In the genomic region with DNA sequence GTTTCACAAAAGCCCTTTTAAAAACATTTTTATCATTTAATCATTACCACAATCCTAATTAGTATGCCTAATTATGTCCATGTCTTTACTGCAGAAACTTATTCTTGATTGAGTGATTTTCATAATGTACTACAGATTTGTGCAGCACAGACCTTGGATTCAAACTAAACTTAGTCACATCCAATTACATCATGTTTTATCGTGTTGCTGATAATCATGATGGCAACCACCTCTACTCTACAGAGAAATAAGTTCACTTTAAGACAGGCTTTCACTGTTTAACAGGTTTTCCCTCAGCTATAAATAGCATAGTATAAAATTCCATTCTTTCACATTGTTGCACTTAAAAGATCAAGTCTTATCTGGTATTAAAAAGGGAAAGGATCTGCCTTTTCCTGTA, we compare ENCODE assay signal across 30 cellular contexts.
DNase-seq lines count a peak whose midpoint lies in the region; ATAC-seq, FAIRE-seq and TF ChIP-seq lines count a peak whose summit lies in the region.
"Had no signal": no experiment of that assay in that cellular context is flagged by ENCODE, and none has a peak within 500 bp of the region (broad histone marks: within the 10 kb centered on the region; RNA-seq: fewer than 3 reads in every experiment).

No MANE protein-coding gene starts in this region.

- POLR2A ChIA-PET in MCF 10A (lab: Yijun Ruan, JAX): no interaction called here

- H2AFZ ChIP-seq in mammary epithelial cell (ENCODE audit: low read depth, low read length): no peak overlapping the region
- H2AFZ ChIP-seq: GM23338 had no signal

- H3K4me2 ChIP-seq in mammary epithelial cell (ENCODE audit: insufficient read depth, low read depth, low read length): no peak overlapping the region
- H3K4me2 ChIP-seq: GM23338 had no signal

- H3K27me3 Mint-ChIP-seq in MCF 10A (ENCODE audit: insufficient read depth, unreplicated experiment) (no peaks in the 10 kb centered on the region), chondrocyte (ENCODE audit: low read depth) (no peaks in the 10 kb centered on the region)
- H3K27me3 Mint-ChIP-seq: activated CD4-positive, alpha-beta T cell treated with anti-CD3 and anti-CD28 coated beads, Interleukin-2, amount 10 ng/mL, durations not matched to agents 24 days and 14 days had no signal

- H3K79me2 ChIP-seq in mammary epithelial cell (ENCODE audit: insufficient read depth, low read length): no peaks in the 10 kb centered on the region

- no peak overlapping the region for H3K9ac ChIP-seq in mammary epithelial cell (ENCODE audit: insufficient read depth, low read length)

- H3K4me1 Mint-ChIP-seq in MCF 10A (ENCODE audit: insufficient read depth, unreplicated experiment) (no peaks in the 10 kb centered on the region), chondrocyte (ENCODE audit: low read depth) (peaks cover 8% of the 10 kb centered on the region)
- H3K4me1 Mint-ChIP-seq: naive thymus-derived CD8-positive, alpha-beta T cell had no signal

- H3K27me3 ChIP-seq in mammary epithelial cell (ENCODE audit: insufficient read depth, low read length) (no peaks in the 10 kb centered on the region), right lobe of liver (no peaks in the 10 kb centered on the region)
- H3K27me3 ChIP-seq: esophagus squamous epithelium, upper lobe of left lung had no signal

- no TSS peak for BruUV-seq in mammary epithelial cell (replicated peaks; lab: Mats Ljungman, UMichigan)
- BruUV-seq in MCF 10A (replicated peaks; lab: Mats Ljungman, UMichigan): no TSS peak

- TF ChIP-seq POLR2A in right lobe of liver (IDR thresholded peaks at IDR 0.05): no peak

- H3K4me1 ChIP-seq in mammary epithelial cell (ENCODE audit: insufficient read depth, low read length) (no peaks in the 10 kb centered on the region), right lobe of liver (no peaks in the 10 kb centered on the region)
- H3K4me1 ChIP-seq: esophagus squamous epithelium, prostate gland, upper lobe of left lung had no signal

- H3K27ac Mint-ChIP-seq in MCF 10A (ENCODE audit: low read depth, unreplicated experiment) (no peak overlapping the region), chondrocyte (ENCODE audit: unreplicated experiment) (no peak overlapping the region)
- H3K27ac Mint-ChIP-seq: activated CD4-positive, alpha-beta T cell treated with anti-CD3 and anti-CD28 coated beads, Interleukin-2, amount 10 ng/mL, durations not matched to agents 24 days and 14 days; activated naive CD4-positive, alpha-beta T cell treated with anti-CD3 and anti-CD28 coated beads, Interleukin-2, amount 50 U/mL, for 72 hours; GM23338; naive thymus-derived CD8-positive, alpha-beta T cell; stimulated activated naive B cell treated with anti-CD40 and anti-IgM and Interleukin-4, amounts not matched to agents 10 μg/mL and 1 μg/mL and 100 μg/mL, for 72 hours had no signal

- dilution Hi-C loops in mammary epithelial cell (cut with HindIII; ENCODE audit: low sequenced_read_pairs): no loop called here

- H3K4me3 Mint-ChIP-seq in MCF 10A (ENCODE audit: unreplicated experiment): no peak overlapping the region
- H3K4me3 Mint-ChIP-seq in chondrocyte (ENCODE audit: unreplicated experiment): no peak overlapping the region
- H3K4me3 Mint-ChIP-seq: activated CD4-positive, alpha-beta T cell treated with anti-CD3 and anti-CD28 coated beads, Interleukin-2, amount 10 ng/mL, durations not matched to agents 24 days and 14 days; GM23338; naive thymus-derived CD8-positive, alpha-beta T cell; stimulated activated naive B cell treated with anti-CD40 and anti-IgM and Interleukin-4, amounts not matched to agents 10 μg/mL and 1 μg/mL and 100 μg/mL, for 72 hours had no signal

- H3K9me3 ChIP-seq in mammary epithelial cell (replicated peaks; ENCODE audit: insufficient read depth, low read length) (no peaks in the 10 kb centered on the region), right lobe of liver (no peaks in the 10 kb centered on the region)
- H3K9me3 ChIP-seq: esophagus squamous epithelium, left ventricle myocardium inferior, prostate gland, upper lobe of left lung had no signal

- H3K4me3 ChIP-seq in mammary epithelial cell (replicated peaks in 1 of 3; ENCODE audit: insufficient read depth in 1 of 3, low read depth in 2 of 3, low read length in 3 of 3) (no peak overlapping the region), choroid plexus epithelial cell (ENCODE audit: low read depth, low read length) (no peak overlapping the region), right lobe of liver (no peak overlapping the region)
- H3K4me3 ChIP-seq: esophagus squamous epithelium, GM23338, left ventricle myocardium inferior, prostate gland, upper lobe of left lung had no signal

- in situ Hi-C loops in mammary epithelial cell (cut with MboI; ENCODE audit: low sequenced_read_pairs in 2 of 2): no loop called here

- CTCF ChIA-PET in mammary epithelial cell (lab: Charles Lee; ENCODE audit: low non-redundant PET): no interaction called here
- CTCF ChIA-PET in MCF 10A (lab: Yijun Ruan, JAX): no interaction called here

- TF ChIP-seq CTCF in mammary epithelial cell (conservative IDR thresholded peaks at IDR 0.05 in 1 of 2, IDR thresholded peaks at IDR 0.05 in 1 of 2; ENCODE audit: extremely low read depth in 1 of 2, insufficient read depth in 1 of 2, low read depth in 1 of 2, low read length in 2 of 2): no peak
- TF ChIP-seq CTCF in MCF 10A (IDR thresholded peaks at IDR 0.05; ENCODE audit: unreplicated experiment): no peak
- TF ChIP-seq CTCF in choroid plexus epithelial cell (conservative IDR thresholded peaks at IDR 0.05; ENCODE audit: low read depth, low read length): no peak
- no peak for TF ChIP-seq CTCF in right lobe of liver (IDR thresholded peaks at IDR 0.05)
- no peak for TF ChIP-seq CTCF in chondrocyte (IDR thresholded peaks at IDR 0.05)

- H3K36me3 Mint-ChIP-seq in MCF 10A (ENCODE audit: insufficient read depth, unreplicated experiment) (no peaks in the 10 kb centered on the region), chondrocyte (ENCODE audit: low read depth) (no peaks in the 10 kb centered on the region)
- H3K36me3 Mint-ChIP-seq: naive thymus-derived CD8-positive, alpha-beta T cell; stimulated activated naive B cell treated with anti-CD40 and anti-IgM and Interleukin-4, amounts not matched to agents 10 μg/mL and 1 μg/mL and 100 μg/mL, for 72 hours had no signal

- no peak for FAIRE-seq in HTR-8/SVneo (lab: Jason Lieb, UNC)
- FAIRE-seq: G401.6 had no signal

- no peaks in the 10 kb centered on the region for H3K9me3 Mint-ChIP-seq in MCF 10A (ENCODE audit: unreplicated experiment)
- H3K9me3 Mint-ChIP-seq in chondrocyte (ENCODE audit: low read depth): peaks cover 6% of the 10 kb centered on the region
- H3K9me3 Mint-ChIP-seq: activated naive CD4-positive, alpha-beta T cell treated with anti-CD3 and anti-CD28 coated beads, Interleukin-2, amount 50 U/mL, for 72 hours; GM23338; stimulated activated naive B cell treated with anti-CD40 and anti-IgM and Interleukin-4, amounts not matched to agents 10 μg/mL and 1 μg/mL and 100 μg/mL, for 72 hours had no signal

- DNase-seq in mammary epithelial cell: peak; percentile 5
- no peak for DNase-seq in MCF 10A (ENCODE audit: unreplicated experiment)
- peak; percentile 35 for DNase-seq in choroid plexus epithelial cell (ENCODE audit: low read depth)
- peak; percentile 32 for DNase-seq in iris pigment epithelial cell (ENCODE audit: low read depth)
- DNase-seq in HTR-8/SVneo (ENCODE audit: insufficient read length, low spot score): no peak
- no peak for DNase-seq in cerebellum (ENCODE audit: low spot score)
- no peak for DNase-seq in right lobe of liver
- DNase-seq in chondrocyte (ENCODE audit: low spot score): no peak
- DNase-seq: activated CD4-positive, alpha-beta T cell treated with anti-CD3 and anti-CD28 coated beads, Interleukin-2, amount 10 ng/mL, durations not matched to agents 24 days and 14 days; aorta; C1 segment of cervical spinal cord; dermis blood vessel endothelial cell; esophagus squamous epithelium; KBM-7; left ventricle myocardium inferior; MM.1S; naive thymus-derived CD8-positive, alpha-beta T cell; NCI-H1105 treated with DMSO at 0.1 percent for 48 hours; NCI-H187 treated with DMSO at 0.1 percent for 48 hours; NCI-H2171; NCI-H510A; stimulated activated naive B cell treated with anti-CD40 and anti-IgM and Interleukin-4, amounts not matched to agents 10 μg/mL and 1 μg/mL and 100 μg/mL, for 72 hours; substantia nigra; T1000; upper lobe of left lung had no signal

- H3K36me3 ChIP-seq in mammary epithelial cell (ENCODE audit: insufficient read depth, low read length): no peaks in the 10 kb centered on the region
- no peaks in the 10 kb centered on the region for H3K36me3 ChIP-seq in right lobe of liver
- H3K36me3 ChIP-seq: esophagus squamous epithelium, left ventricle myocardium inferior, prostate gland, upper lobe of left lung had no signal

- ATAC-seq in right lobe of liver: no peak
- ATAC-seq: activated naive CD4-positive, alpha-beta T cell treated with anti-CD3 and anti-CD28 coated beads, Interleukin-2, amount 50 U/mL, for 72 hours; GM23338; naive thymus-derived CD8-positive, alpha-beta T cell; stimulated activated naive B cell treated with anti-CD40 and anti-IgM and Interleukin-4, amounts not matched to agents 10 μg/mL and 1 μg/mL and 100 μg/mL, for 72 hours had no signal

- intact Hi-C loops in mammary epithelial cell (cut with micrococcal nuclease) (no loop called here), MCF 10A (cut with micrococcal nuclease) (no loop called here), right lobe of liver (cut with DNase I) (no loop called here)

- H4K20me1 ChIP-seq in mammary epithelial cell (ENCODE audit: insufficient read depth, low read length): no peaks in the 10 kb centered on the region

- H3K27ac ChIP-seq in mammary epithelial cell (ENCODE audit: insufficient read depth, low read depth, low read length) (no peak overlapping the region), right lobe of liver (no peak overlapping the region)
- H3K27ac ChIP-seq: 22Rv1, esophagus squamous epithelium, left ventricle myocardium inferior, prostate gland, upper lobe of left lung had no signal

- WGBS in mammary epithelial cell (ENCODE audit: low coverage, missing lambda C conversion rate): 0% methylated on average over 1 of the region's 1 CpG
- WGBS in right lobe of liver (ENCODE audit: insufficient coverage, low coverage, low lambda C conversion rate, missing lambda C conversion rate): 11% methylated on average over 1 of the region's 1 CpG

Comparison
In these comparisons a context has a peak if more than half of its experiments do, and no peak if none do; other contexts are left out.
1. DNase-seq: peak in mammary epithelial cell (single experiment), choroid plexus epithelial cell (single experiment) and iris pigment epithelial cell (single experiment); none in MCF 10A (single experiment), HTR-8/SVneo (single experiment), cerebellum (single experiment), right lobe of liver (0 of 3) and chondrocyte (single experiment).